Comparison of ENCODE assay signal across 22 cellular contexts in the genomic region with DNA sequence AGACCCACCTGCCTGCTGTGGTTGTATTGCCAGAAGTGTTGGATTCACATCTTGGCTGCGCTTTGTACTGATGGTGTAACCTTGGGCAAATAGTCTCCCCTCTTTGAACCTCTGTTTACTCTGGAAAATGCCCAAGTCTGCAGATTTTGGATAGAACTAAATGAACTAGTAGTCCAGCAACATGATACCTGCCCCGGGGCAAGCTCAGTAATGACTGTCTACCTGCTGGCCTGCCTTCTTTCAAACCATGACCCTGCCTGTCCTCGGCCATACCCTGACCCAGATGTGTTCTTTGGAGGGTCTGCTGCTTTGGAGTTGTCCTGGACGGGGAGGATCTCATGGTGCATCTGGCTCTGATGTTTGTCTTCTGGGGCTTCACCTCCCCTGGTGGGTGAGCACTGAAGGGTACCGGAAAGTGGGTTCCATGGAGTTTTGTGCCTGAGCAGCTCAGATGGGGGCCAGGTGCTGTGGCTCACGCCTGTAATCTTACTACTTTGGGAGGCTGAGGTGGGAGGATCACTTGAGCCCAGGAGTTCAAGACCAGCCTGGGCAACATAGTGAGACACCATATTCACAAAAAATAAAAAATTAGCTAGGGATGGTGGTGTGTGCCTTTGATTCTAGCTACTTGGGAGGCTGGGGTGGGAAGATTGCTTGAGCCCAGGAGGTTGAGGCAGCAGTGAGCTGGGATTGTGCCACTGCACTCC. TPM values are rescaled to one million over a fixed set of nuclear protein-coding genes. Genes with fewer than 3 reads are reported as not detected.
DNase-seq lines count a peak whose midpoint lies in the region; ATAC-seq and TF ChIP-seq lines count a peak whose summit lies in the region.
"Had no signal": no experiment of that assay in that cellular context is flagged by ENCODE, and none has a peak within 500 bp of the region (broad histone marks: within the 10 kb centered on the region; RNA-seq: fewer than 3 reads in every experiment).

No MANE protein-coding gene starts in this region.

- H3K9ac ChIP-seq in endodermal cell (ENCODE audit: extremely low read depth, low read length, poor library complexity, severe bottlenecking): no peak overlapping the region

- H3K27me3 Mint-ChIP-seq in endodermal cell (ENCODE audit: insufficient read depth): peaks cover 2% of the 10 kb centered on the region
- H3K27me3 Mint-ChIP-seq in CD4-positive, alpha-beta memory T cell: peaks cover 7 to 20% of the 10 kb centered on the region in 2 donors
- H3K27me3 Mint-ChIP-seq: brain had no signal

- POLR2A ChIA-PET in CD4-positive, alpha-beta memory T cell (lab: Charles Lee; ENCODE audit: partially characterized antibody): interaction anchor here (1.0 kb wide), 1 partner anchor 13 kb away, joined by 3 read pairs; no protein-coding TSS in a partner anchor

- H3K4me3 ChIP-seq in cardiac muscle cell: no peak overlapping the region
- no peak overlapping the region for H3K4me3 ChIP-seq in endodermal cell (ENCODE audit: low read length)
- H3K4me3 ChIP-seq in lower lobe of right lung: no peak overlapping the region
- H3K4me3 ChIP-seq in upper lobe of left lung: no peak overlapping the region
- no peak overlapping the region for H3K4me3 ChIP-seq in gastrocnemius medialis
- no peak overlapping the region for H3K4me3 ChIP-seq in CD4-positive, alpha-beta memory T cell (ENCODE audit: low read length in 2 of 2)
- H3K4me3 ChIP-seq: coronary artery, vagina had no signal

- CTCF ChIA-PET in CD4-positive, alpha-beta memory T cell (lab: Charles Lee; ENCODE audit: partially characterized antibody): no interaction called here

- H3K36me3 ChIP-seq in cardiac muscle cell: peaks cover 30% of the 10 kb centered on the region
- H3K36me3 ChIP-seq in endodermal cell (ENCODE audit: control insufficient read depth, insufficient read depth, low read length): no peaks in the 10 kb centered on the region
- no peaks in the 10 kb centered on the region for H3K36me3 ChIP-seq in lower lobe of right lung
- H3K36me3 ChIP-seq in upper lobe of left lung: no peaks in the 10 kb centered on the region
- H3K36me3 ChIP-seq in gastrocnemius medialis: no peaks in the 10 kb centered on the region
- no peaks in the 10 kb centered on the region for H3K36me3 ChIP-seq in CD4-positive, alpha-beta memory T cell (ENCODE audit: insufficient read depth, low read length)
- H3K36me3 ChIP-seq: BE2C had no signal

- TF ChIP-seq POLR2A in upper lobe of left lung (IDR thresholded peaks at IDR 0.05) (no peak), gastrocnemius medialis (IDR thresholded peaks at IDR 0.05) (no peak)

- no peaks in the 10 kb centered on the region for H3K36me3 Mint-ChIP-seq in endodermal cell (ENCODE audit: low read depth)
- no peaks in the 10 kb centered on the region for H3K36me3 Mint-ChIP-seq in CD4-positive, alpha-beta memory T cell
- H3K36me3 Mint-ChIP-seq: natural killer cell had no signal

- H3K27me3 ChIP-seq in cardiac muscle cell: no peaks in the 10 kb centered on the region
- H3K27me3 ChIP-seq in endodermal cell (ENCODE audit: control insufficient read depth, insufficient read depth, low read length, poor library complexity, severe bottlenecking): no peaks in the 10 kb centered on the region
- H3K27me3 ChIP-seq in lower lobe of right lung (ENCODE audit: low read depth): no peaks in the 10 kb centered on the region
- H3K27me3 ChIP-seq in upper lobe of left lung: no peaks in the 10 kb centered on the region
- no peaks in the 10 kb centered on the region for H3K27me3 ChIP-seq in gastrocnemius medialis
- no peaks in the 10 kb centered on the region for H3K27me3 ChIP-seq in CD4-positive, alpha-beta memory T cell (ENCODE audit: insufficient read depth, low read length)
- H3K27me3 ChIP-seq: BE2C, vagina had no signal

- peaks cover 20% of the 10 kb centered on the region for H3K4me1 ChIP-seq in cardiac muscle cell (ENCODE audit: low read depth)
- H3K4me1 ChIP-seq in endodermal cell (ENCODE audit: control insufficient read depth, insufficient read depth, low read length): peaks cover 23% of the 10 kb centered on the region
- H3K4me1 ChIP-seq in lower lobe of right lung: peaks cover 39% of the 10 kb centered on the region
- H3K4me1 ChIP-seq in upper lobe of left lung: peaks cover 16 to 35% (median 21%) of the 10 kb centered on the region in 4 donors
- H3K4me1 ChIP-seq in gastrocnemius medialis: no peaks in the 10 kb centered on the region
- no peaks in the 10 kb centered on the region for H3K4me1 ChIP-seq in CD4-positive, alpha-beta memory T cell (ENCODE audit: insufficient read depth, low read length)
- H3K4me1 ChIP-seq: BE2C, vagina had no signal

- DNase-seq in cardiac muscle cell (ENCODE audit: low read depth in 1 of 2, low spot score in 1 of 2) (no peak), cardiac septum (ENCODE audit: low spot score) (no peak), endodermal cell (no peak), lower lobe of right lung (no peak), upper lobe of left lung (peak in 1 of 2 donors; percentile 27), gastrocnemius medialis (no peak)
- no peak for DNase-seq in CD4-positive, alpha-beta memory T cell
- DNase-seq: activated CD4-positive, alpha-beta T cell treated with anti-CD3 and anti-CD28 coated beads, Interleukin-2, amount 50 U/mL, for 1 hour; activated effector memory CD4-positive, alpha-beta T cell treated with Interleukin-2 at 50 U/mL for 16 hours; activated naive CD8-positive, alpha-beta T cell treated with anti-CD3 and anti-CD28 coated beads, Interleukin-2, amount 50 U/mL, for 24 hours; BE2C; hypothalamus; islet precursor cell; natural killer cell; NCI-H2171 treated with DMSO at 0.1 percent for 48 hours; SHP77 had no signal

- no peaks in the 10 kb centered on the region for H3K9me3 ChIP-seq in cardiac muscle cell (ENCODE audit: low read depth)
- H3K9me3 ChIP-seq in endodermal cell (ENCODE audit: control insufficient read depth, low read length): no peaks in the 10 kb centered on the region
- H3K9me3 ChIP-seq in lower lobe of right lung: no peaks in the 10 kb centered on the region
- no peaks in the 10 kb centered on the region for H3K9me3 ChIP-seq in upper lobe of left lung
- H3K9me3 ChIP-seq in gastrocnemius medialis: no peaks in the 10 kb centered on the region
- no peaks in the 10 kb centered on the region for H3K9me3 ChIP-seq in CD4-positive, alpha-beta memory T cell (ENCODE audit: control insufficient read depth in 1 of 2, low read length in 2 of 2)
- H3K9me3 ChIP-seq: BE2C, vagina had no signal

- no peak overlapping the region for H3K4me3 Mint-ChIP-seq in endodermal cell
- H3K4me3 Mint-ChIP-seq in CD4-positive, alpha-beta memory T cell: no peak overlapping the region
- H3K4me3 Mint-ChIP-seq: activated naive CD8-positive, alpha-beta T cell treated with anti-CD3 and anti-CD28 coated beads, Interleukin-2, amount 50 U/mL, for 24 hours; brain; natural killer cell had no signal

- intact Hi-C loops in cardiac septum (cut with DNase I) (no loop called here), lower lobe of right lung (cut with DNase I) (no loop called here), gastrocnemius medialis (cut with DNase I; ENCODE audit: low total_unique reads) (no loop called here)
- intact Hi-C loops in CD4-positive, alpha-beta memory T cell (cut with micrococcal nuclease): no loop called here

- peaks cover 61% of the 10 kb centered on the region for H3K4me1 Mint-ChIP-seq in endodermal cell
- no peaks in the 10 kb centered on the region for H3K4me1 Mint-ChIP-seq in CD4-positive, alpha-beta memory T cell
- H3K4me1 Mint-ChIP-seq: activated naive CD8-positive, alpha-beta T cell treated with anti-CD3 and anti-CD28 coated beads, Interleukin-2, amount 50 U/mL, for 24 hours; natural killer cell had no signal

- no peak for TF ChIP-seq EP300 in upper lobe of left lung (IDR thresholded peaks at IDR 0.05)

- H3K27ac ChIP-seq in cardiac muscle cell (peak overlapping the region; percentile 6), endodermal cell (ENCODE audit: low read depth, low read length) (peak overlapping the region; percentile 30), lower lobe of right lung (no peak overlapping the region), upper lobe of left lung (peak overlapping the region in 2 of 4 donors; percentile 41 to 61), gastrocnemius medialis (no peak overlapping the region)
- no peak overlapping the region for H3K27ac ChIP-seq in CD4-positive, alpha-beta memory T cell (ENCODE audit: low read depth, low read length)
- H3K27ac ChIP-seq: vagina had no signal

- no peaks in the 10 kb centered on the region for H3K9me3 Mint-ChIP-seq in endodermal cell
- peaks cover 0 to 4% (median 0%) of the 10 kb centered on the region in 8 donors for H3K9me3 Mint-ChIP-seq in CD4-positive, alpha-beta memory T cell
- H3K9me3 Mint-ChIP-seq: activated naive CD8-positive, alpha-beta T cell treated with anti-CD3 and anti-CD28 coated beads, Interleukin-2, amount 50 U/mL, for 24 hours; brain; natural killer cell had no signal

- TF ChIP-seq CTCF in cardiac muscle cell (IDR thresholded peaks at IDR 0.05; ENCODE audit: low read depth, low read length) (no peak), endodermal cell (conservative IDR thresholded peaks at IDR 0.05) (no peak), lower lobe of right lung (IDR thresholded peaks at IDR 0.05) (no peak), upper lobe of left lung (IDR thresholded peaks at IDR 0.05) (no peak), gastrocnemius medialis (IDR thresholded peaks at IDR 0.05 in 4 of 5, conservative IDR thresholded peaks at IDR 0.05 in 1 of 5) (no peak)

- H3K27ac Mint-ChIP-seq in endodermal cell: peak overlapping the region; percentile 50
- H3K27ac Mint-ChIP-seq in CD4-positive, alpha-beta memory T cell: no peak overlapping the region
- H3K27ac Mint-ChIP-seq: activated naive CD8-positive, alpha-beta T cell treated with anti-CD3 and anti-CD28 coated beads, Interleukin-2, amount 50 U/mL, for 24 hours; natural killer cell had no signal

- 93 to 95% methylated on average over 4 to 6 of the region's 6 CpGs for WGBS in endodermal cell (ENCODE audit: insufficient coverage in 1 of 2, insufficient read length in 1 of 2), 2 experiments
- 85 to 86% methylated on average over 4 to 6 of the region's 6 CpGs for WGBS in upper lobe of left lung, 2 donors

- in situ Hi-C loops in gastrocnemius medialis (cut with MboI; ENCODE audit: low sequenced_read_pairs in 4 of 4): no loop called here

- ATAC-seq in lower lobe of right lung (peak; percentile 59 to 69), upper lobe of left lung (ENCODE audit: low FRiP score in 2 of 2) (peak; percentile 10 to 65), HG02642 (IDR thresholded peaks at IDR 0.05; ENCODE audit: poor library complexity, unreplicated experiment) (no peak), gastrocnemius medialis (no peak)
- ATAC-seq: activated naive CD8-positive, alpha-beta T cell treated with anti-CD3 and anti-CD28 coated beads, Interleukin-2, amount 50 U/mL, for 24 hours; HCT116; natural killer cell had no signal

RNA-seq across cellular contexts. Expression of a gene that starts 59.5 kb away (rescaled TPM):
- total RNA-seq in cardiac muscle cell (139 and 141 TPM in 2 replicates), cardiac septum (20.0 TPM), endodermal cell (10 to 100 TPM in 1 of 2 donors, 1 to 10 TPM in 1; 9.2 to 13.0 TPM), lower lobe of right lung (21.1 TPM), upper lobe of left lung (10 to 100 TPM in 5 of 6 donors, 1 to 10 TPM in 1; 7.8 to 23.5 (median 14.5) TPM), gastrocnemius medialis (1 to 10 TPM in 2 of 4 donors, under 1 TPM in 2; 0.51 to 1.5 (median 1.0) TPM)
- 91.3 and 124 TPM in 2 replicates for polyA plus RNA-seq in cardiac muscle cell
- 58.9 TPM for polyA plus RNA-seq in endodermal cell (2013, experiment 1 of 2)
- 53.9 TPM for polyA plus RNA-seq in endodermal cell (2013, experiment 2 of 2)
- not detected for total RNA-seq in CD4-positive, alpha-beta memory T cell
- polyA plus RNA-seq in CD4-positive, alpha-beta memory T cell: under 1 TPM in 1 of 2 donors, not detected in 1; 0.27 TPM
- total RNA-seq: OCI-LY7 had no signal

Comparison
In these comparisons a context has a peak if more than half of its experiments do, and no peak if none do; other contexts are left out.
1. H3K27ac ChIP-seq: peak in cardiac muscle cell (single experiment) and endodermal cell (single experiment); none in lower lobe of right lung (single experiment), gastrocnemius medialis (0 of 4) and CD4-positive, alpha-beta memory T cell (single experiment).
2. ATAC-seq: peak in lower lobe of right lung (2 of 2) and upper lobe of left lung (2 of 2); none in HG02642 (single experiment) and gastrocnemius medialis (0 of 2).